13 cellular contexts compared by ENCODE assay signal in genomic region chr3:7309707-7310106, GRCh38.
DNase-seq lines count a peak whose midpoint lies in the region; ATAC-seq and TF ChIP-seq lines count a peak whose summit lies in the region.
"Had no signal": no experiment of that assay in that cellular context is flagged by ENCODE, and none has a peak within 500 bp of the region (broad histone marks: within the 10 kb centered on the region; RNA-seq: fewer than 3 reads in every experiment).

No MANE protein-coding gene starts in this region.

- TF ChIP-seq CTCF in AG10803 (conservative IDR thresholded peaks at IDR 0.05; ENCODE audit: low read length) (no peak), astrocyte of the spinal cord (IDR thresholded peaks at IDR 0.05; ENCODE audit: low read depth, low read length) (no peak), ovary (IDR thresholded peaks at IDR 0.05) (no peak), H9 (conservative IDR thresholded peaks at IDR 0.05) (no peak)

- no peak overlapping the region for H2BK20ac ChIP-seq in H9 (ENCODE audit: low read depth, low read length, poor library complexity, severe bottlenecking)

- no peak overlapping the region for H3T11ph ChIP-seq in H9 (ENCODE audit: low read length)

- no peak overlapping the region for H3K4me3 Mint-ChIP-seq in H9
- H3K4me3 Mint-ChIP-seq: activated CD8-positive, alpha-beta T cell treated with anti-CD3 and anti-CD28 coated beads for 36 hours; neural progenitor cell had no signal

- no peaks in the 10 kb centered on the region for H4K20me1 ChIP-seq in H9 (ENCODE audit: control insufficient read depth, insufficient read depth, insufficient read length)

- no peak overlapping the region for H3K56ac ChIP-seq in H9 (ENCODE audit: insufficient read length, low read depth, low read length)

- H3K4ac ChIP-seq in H9 (ENCODE audit: low read depth, low read length): no peak overlapping the region

- no peak for TF ChIP-seq POLR2A in ovary (IDR thresholded peaks at IDR 0.05)

- no peak overlapping the region for H3K18ac ChIP-seq in H9 (ENCODE audit: insufficient read length, low read depth, low read length)

- DNase-seq in AG10803 (ENCODE audit: low read depth) (peak; percentile 24), astrocyte of the spinal cord (ENCODE audit: low read depth, low spot score) (peak; percentile 88), left ventricle myocardium superior (peak; percentile 65), ovary (peak in 4 of 5 donors; percentile 23 to 32 (median 28)), DMS153 (lab: John Stamatoyannopoulos, UW) (no peak), GM03348 (ENCODE audit: low spot score) (no peak), H9 (no peak), dedifferentiated amniotic fluid mesenchymal stem cell (ENCODE audit: extremely low spot score) (no peak)
- DNase-seq: activated CD8-positive, alpha-beta T cell treated with anti-CD3 and anti-CD28 coated beads for 36 hours; NCI-H2081; SJCRH30 had no signal

- no peak overlapping the region for H3K9ac ChIP-seq in H9 (ENCODE audit: extremely low read depth, insufficient read length, low read length)
- H3K9ac ChIP-seq: neural progenitor cell had no signal

- H3K27ac Mint-ChIP-seq in H9: no peak overlapping the region
- H3K27ac Mint-ChIP-seq: activated CD8-positive, alpha-beta T cell treated with anti-CD3 and anti-CD28 coated beads for 36 hours; neural progenitor cell had no signal

- in situ Hi-C loops in astrocyte of the spinal cord (cut with HindIII; ENCODE audit: low sequenced_read_pairs): no loop called here

- H4K91ac ChIP-seq in H9 (ENCODE audit: insufficient read length, low read depth, low read length): no peak overlapping the region

- H3K9me3 Mint-ChIP-seq in H9: no peaks in the 10 kb centered on the region; a peak in 1 of 5 replicates
- H3K9me3 Mint-ChIP-seq: activated CD8-positive, alpha-beta T cell treated with anti-CD3 and anti-CD28 coated beads for 36 hours had no signal

- H3K4me3 ChIP-seq in AG10803 (ENCODE audit: low read length) (no peak overlapping the region), astrocyte of the spinal cord (ENCODE audit: low read depth, low read length) (no peak overlapping the region), ovary (no peak overlapping the region)
- H3K4me3 ChIP-seq: A549, neural progenitor cell, SJCRH30 had no signal

- H3K4me1 Mint-ChIP-seq in H9: peaks cover 4 to 15% of the 10 kb centered on the region in 2 experiments
- H3K4me1 Mint-ChIP-seq: neural progenitor cell had no signal

- no peak overlapping the region for H3K23ac ChIP-seq in H9 (ENCODE audit: insufficient read length, low read depth, low read length)

- intact Hi-C loops in left ventricle myocardium superior (cut with micrococcal nuclease) (no loop called here), ovary (cut with DNase I) (no loop called here)

- no peak overlapping the region for H2AK5ac ChIP-seq in H9 (ENCODE audit: insufficient read length, low read length)

- H3K9me3 ChIP-seq in ovary (no peaks in the 10 kb centered on the region), H9 (ENCODE audit: control insufficient read depth, low read depth, low read length) (no peaks in the 10 kb centered on the region)
- H3K9me3 ChIP-seq: A549, SJCRH30 had no signal

- H3K14ac ChIP-seq in H9 (ENCODE audit: insufficient read depth, low read length): no peak overlapping the region

- H3K27ac ChIP-seq in ovary: no peak overlapping the region
- H3K27ac ChIP-seq in H9 (ENCODE audit: insufficient read length, low read depth, low read length): no peak overlapping the region
- H3K27ac ChIP-seq: A549, neural progenitor cell, SJCRH30 had no signal

- ATAC-seq in left ventricle myocardium superior: peak; percentile 96
- ATAC-seq: A549; activated CD8-positive, alpha-beta T cell treated with anti-CD3 and anti-CD28 coated beads for 36 hours had no signal

- H2BK120ac ChIP-seq in H9 (ENCODE audit: low read depth, low read length, poor library complexity, severe bottlenecking): no peak overlapping the region

- H3K27me3 Mint-ChIP-seq in H9 (ENCODE audit: low read depth): no peaks in the 10 kb centered on the region

- H3K36me3 ChIP-seq in ovary: no peaks in the 10 kb centered on the region
- H3K36me3 ChIP-seq: neural progenitor cell, SJCRH30 had no signal

- H3K79me1 ChIP-seq in H9 (ENCODE audit: insufficient read depth, low read depth, low read length, poor library complexity, severe bottlenecking): no peaks in the 10 kb centered on the region

- no peak overlapping the region for H3K4me2 ChIP-seq in H9 (ENCODE audit: insufficient read depth, insufficient read length, low read length)
- H3K4me2 ChIP-seq: A549, neural progenitor cell had no signal

- H2BK12ac ChIP-seq in H9 (ENCODE audit: insufficient read length, low read depth, low read length): no peak overlapping the region

- H3K36me3 Mint-ChIP-seq in H9 (ENCODE audit: insufficient read depth in 1 of 3, low read depth in 3 of 3): no peaks in the 10 kb centered on the region
- H3K36me3 Mint-ChIP-seq: neural progenitor cell had no signal

- WGBS in ovary, 3 donors: 1% methylated on average over 3 of the region's 3 CpGs
- WGBS in H9 (ENCODE audit: extremely low coverage, insufficient read length, low lambda C conversion rate): no CpG with 5 or more reads among the region's 3 CpGs

- TF ChIP-seq EP300 in ovary (IDR thresholded peaks at IDR 0.05): no peak

- H3K23me2 ChIP-seq in H9 (ENCODE audit: insufficient read length, low read depth, low read length, poor library complexity, severe bottlenecking): no peaks in the 10 kb centered on the region

- no peaks in the 10 kb centered on the region for H3K27me3 ChIP-seq in ovary
- H3K27me3 ChIP-seq in H9 (ENCODE audit: insufficient read depth, low read length): no peaks in the 10 kb centered on the region
- H3K27me3 ChIP-seq: neural progenitor cell, SJCRH30 had no signal

- no peak overlapping the region for H4K8ac ChIP-seq in H9 (replicated peaks; ENCODE audit: insufficient read length, low read depth, low read length)

- H3K79me2 ChIP-seq in H9 (ENCODE audit: insufficient read depth, low read length): no peaks in the 10 kb centered on the region

- H2AFZ ChIP-seq in H9 (ENCODE audit: low read length): no peak overlapping the region
- H2AFZ ChIP-seq: neural progenitor cell had no signal

- H3K4me1 ChIP-seq in ovary (ENCODE audit: insufficient read depth) (peaks cover 4% of the 10 kb centered on the region), H9 (ENCODE audit: insufficient read depth, low read length) (peaks cover 3% of the 10 kb centered on the region; the same call in 1 of the 2 replicates)
- H3K4me1 ChIP-seq: A549, neural progenitor cell, SJCRH30 had no signal

- no peak overlapping the region for H2BK5ac ChIP-seq in H9 (ENCODE audit: insufficient read length, low read length)

- H4K5ac ChIP-seq in H9 (ENCODE audit: insufficient read length, low read depth, low read length): no peak overlapping the region

- no peak overlapping the region for H2BK15ac ChIP-seq in H9 (ENCODE audit: low read depth, low read length)

Comparison
In these comparisons a context has a peak if more than half of its experiments do, and no peak if none do; other contexts are left out.
1. DNase-seq: peak in AG10803 (single experiment), astrocyte of the spinal cord (single experiment), left ventricle myocardium superior (single experiment) and ovary (4 of 5); none in DMS153 (single experiment), GM03348 (single experiment), H9 (single experiment) and dedifferentiated amniotic fluid mesenchymal stem cell (single experiment).